ENCODE assay signal across 21 cellular contexts in the genomic region with DNA sequence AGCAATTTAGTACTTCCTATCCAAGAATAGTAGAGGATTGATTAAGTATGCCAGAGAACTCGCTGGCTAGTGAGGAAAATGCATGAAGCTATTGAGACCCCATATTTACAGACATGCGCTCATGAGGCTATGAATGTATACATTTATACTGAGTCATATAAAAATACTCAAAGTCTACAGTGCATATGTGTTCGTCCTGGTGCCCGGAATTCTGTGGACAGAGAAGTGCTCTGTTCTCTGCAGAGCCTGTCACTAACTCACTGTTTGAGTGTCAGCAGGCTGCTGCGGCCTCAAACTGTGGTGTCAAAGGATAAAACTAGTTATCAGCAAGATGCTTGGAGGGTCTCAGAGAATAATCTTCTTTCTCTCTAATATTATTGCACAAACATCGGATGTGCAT. TPM values are rescaled to one million over a fixed set of nuclear protein-coding genes. Genes with fewer than 3 reads are reported as not detected.
DNase-seq lines count a peak whose midpoint lies in the region; ATAC-seq, FAIRE-seq and TF ChIP-seq lines count a peak whose summit lies in the region.
"Had no signal": no experiment of that assay in that cellular context is flagged by ENCODE, and none has a peak within 500 bp of the region (broad histone marks: within the 10 kb centered on the region; RNA-seq: fewer than 3 reads in every experiment).

No MANE protein-coding gene starts in this region.

- H3K9me3 Mint-ChIP-seq in mesothelial cell of epicardium: no peaks in the 10 kb centered on the region
- H3K9me3 Mint-ChIP-seq: CD4-positive, alpha-beta memory T cell had no signal

- FAIRE-seq in GM19239 (lab: Jason Lieb, UNC): no peak
- FAIRE-seq: A549, D721Med, GM12891, H1 had no signal

- DNase-seq in Panc1 (ENCODE audit: low read depth, low spot score) (no peak), mesothelial cell of epicardium (ENCODE audit: low spot score in 2 of 2, unreplicated experiment in 2 of 2) (no peak), superior temporal gyrus (ENCODE audit: extremely low spot score) (peak; percentile 25), GM19239 (ENCODE audit: insufficient read length, low spot score) (no peak), tibial nerve (ENCODE audit: low spot score in 2 of 2) (no peak)
- DNase-seq: BE2C; CD4-positive, alpha-beta memory T cell; COR-L47; DMS153; DMS79 treated with DMSO at 0.1 percent for 48 hours; EL had no signal

- no TSS peak for BruUV-seq in Panc1 (replicated peaks; lab: Mats Ljungman, UMichigan)

- no peak for TF ChIP-seq CTCF in Panc1 (IDR thresholded peaks at IDR 0.05)
- TF ChIP-seq CTCF in mesothelial cell of epicardium (IDR thresholded peaks at IDR 0.05; ENCODE audit: unreplicated experiment): no peak
- no peak for TF ChIP-seq CTCF in tibial nerve (IDR thresholded peaks at IDR 0.05)

- TF ChIP-seq EP300 in tibial nerve (IDR thresholded peaks at IDR 0.05): no peak

- H3K9ac ChIP-seq in duodenal mucosa (ENCODE audit: low read depth in 1 of 2, low read length in 2 of 2): no peak overlapping the region

- POLR2A ChIA-PET in Panc1 (lab: Charles Lee): no interaction called here

- H3K27ac ChIP-seq in Panc1 (ENCODE audit: low read length) (peak overlapping the region; percentile 70), duodenal mucosa (ENCODE audit: low read depth, low read length) (peak overlapping the region; percentile 3), tibial nerve (peak overlapping the region in 2 of 4 donors; percentile 2 to 32)
- H3K27ac ChIP-seq: C4-2B, HL-60 had no signal

- H3K4me1 Mint-ChIP-seq in mesothelial cell of epicardium: peaks cover 28% of the 10 kb centered on the region
- H3K4me1 Mint-ChIP-seq: CD4-positive, alpha-beta memory T cell had no signal

- ATAC-seq in Panc1 (peak; percentile 85), HG03135 (IDR thresholded peaks at IDR 0.05; ENCODE audit: unreplicated experiment) (no peak), GM21390 (IDR thresholded peaks at IDR 0.05; ENCODE audit: unreplicated experiment) (no peak)
- ATAC-seq: A549 had no signal

- no peak for TF ChIP-seq POLR2A in tibial nerve (IDR thresholded peaks at IDR 0.05)

- peak overlapping the region; percentile 94 for H3K27ac Mint-ChIP-seq in mesothelial cell of epicardium
- H3K27ac Mint-ChIP-seq: CD4-positive, alpha-beta memory T cell had no signal

- H3K4me3 ChIP-seq in Panc1 (ENCODE audit: low read depth in 2 of 2, low read length in 2 of 2) (peak overlapping the region in 1 of 2 experiments; percentile 3; a peak in 1 of 4 replicates), duodenal mucosa (ENCODE audit: low read depth in 1 of 2, low read length in 2 of 2) (no peak overlapping the region), tibial nerve (peak overlapping the region in 1 of 4 donors; percentile 1)
- H3K4me3 ChIP-seq: A549, HAP-1 had no signal

- H3K9me3 ChIP-seq in Panc1 (ENCODE audit: control insufficient read depth, insufficient read depth, low read depth, low read length) (no peaks in the 10 kb centered on the region), duodenal mucosa (ENCODE audit: control insufficient read depth in 1 of 2, low read length in 2 of 2) (no peaks in the 10 kb centered on the region), tibial nerve (no peaks in the 10 kb centered on the region)
- H3K9me3 ChIP-seq: A549, BE2C, HAP-1 had no signal

- in situ Hi-C loops in Panc1 (cut with HindIII; ENCODE audit: low pct_unique_long_range_greater_than_20kb, low sequenced_read_pairs): no loop called here

- H3K4me3 Mint-ChIP-seq in mesothelial cell of epicardium: no peak overlapping the region
- H3K4me3 Mint-ChIP-seq: CD4-positive, alpha-beta memory T cell had no signal

- 51 to 62% methylated on average over 6 of the region's 6 CpGs for WGBS in tibial nerve, 2 donors

- H3K27me3 ChIP-seq in Panc1 (ENCODE audit: control insufficient read depth, insufficient read depth, low read length) (no peaks in the 10 kb centered on the region), duodenal mucosa (ENCODE audit: control insufficient read depth in 1 of 2, insufficient read depth in 2 of 2, low read length in 2 of 2) (no peaks in the 10 kb centered on the region), tibial nerve (no peaks in the 10 kb centered on the region)
- H3K27me3 ChIP-seq: BE2C had no signal

- H3K4me1 ChIP-seq in Panc1 (ENCODE audit: control insufficient read depth, insufficient read depth, low read length) (peaks cover 14% of the 10 kb centered on the region), duodenal mucosa (ENCODE audit: control insufficient read depth in 1 of 2, insufficient read depth in 2 of 2, low read length in 2 of 2) (no peaks in the 10 kb centered on the region), tibial nerve (no peaks in the 10 kb centered on the region)
- H3K4me1 ChIP-seq: A549, BE2C, HAP-1 had no signal

- H3K36me3 Mint-ChIP-seq in mesothelial cell of epicardium: no peaks in the 10 kb centered on the region
- H3K36me3 Mint-ChIP-seq: CD4-positive, alpha-beta memory T cell had no signal

- no peaks in the 10 kb centered on the region for H3K36me3 ChIP-seq in Panc1 (ENCODE audit: control insufficient read depth, insufficient read depth, low read length)
- H3K36me3 ChIP-seq in duodenal mucosa (ENCODE audit: control insufficient read depth in 1 of 2, insufficient read depth in 2 of 2, low read length in 2 of 2): no peaks in the 10 kb centered on the region
- no peaks in the 10 kb centered on the region for H3K36me3 ChIP-seq in tibial nerve
- H3K36me3 ChIP-seq: BE2C, HAP-1 had no signal

- H3K27me3 Mint-ChIP-seq in mesothelial cell of epicardium (ENCODE audit: low read depth): no peaks in the 10 kb centered on the region

- CTCF ChIA-PET in Panc1 (lab: Charles Lee): interaction anchor here (0.6 to 0.7 kb wide), 2 partner anchors 119 to 220 kb away, joined by 3 to 6 read pairs; no protein-coding TSS in a partner anchor

- intact Hi-C loops in Panc1 (cut with micrococcal nuclease; ENCODE audit: unreplicated experiment): no loop called here

RNA-seq across cellular contexts. Expression of a gene that starts 50.2 kb away (rescaled TPM):
- total RNA-seq in Panc1 (2021; ENCODE audit: unreplicated experiment) (43.1 TPM), mesothelial cell of epicardium (68.7 to 73.2 TPM (median 71.2 TPM) in 3 replicates), tibial nerve (10 to 100 TPM; 12.5 to 15.9 (median 14.6) TPM)
- polyA plus RNA-seq in Panc1 (2012; ENCODE audit: insufficient read length): 16.4 TPM
